ENCODE assay signal across 1 cellular context in the genomic region with DNA sequence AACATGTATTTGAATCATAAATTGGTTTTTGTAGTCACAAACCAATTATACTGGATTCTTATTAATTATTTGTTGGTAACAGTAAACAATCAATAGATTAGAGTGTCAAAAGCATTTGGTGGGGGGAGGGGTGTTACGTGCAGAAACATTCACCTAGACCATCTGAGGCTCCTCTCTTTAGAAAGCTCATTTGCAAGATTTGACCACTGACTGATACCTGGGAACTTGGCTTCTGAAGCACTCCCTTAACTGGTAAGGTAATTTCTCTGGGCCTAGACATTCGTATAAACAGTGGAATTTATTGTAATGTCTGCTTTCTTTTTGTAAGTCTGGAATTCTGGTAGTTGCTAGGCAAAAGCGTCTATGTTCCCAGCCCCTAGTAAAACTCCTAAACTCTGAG.
TF ChIP-seq lines count a peak whose summit lies in the region.

No MANE protein-coding gene starts in this region.

TF ChIP-seq in GM23338, 12 proteins besides CTCF, POLR2A, EP300 and RAD21 (continued from another document):
- TF ChIP-seq, protein P1, sequence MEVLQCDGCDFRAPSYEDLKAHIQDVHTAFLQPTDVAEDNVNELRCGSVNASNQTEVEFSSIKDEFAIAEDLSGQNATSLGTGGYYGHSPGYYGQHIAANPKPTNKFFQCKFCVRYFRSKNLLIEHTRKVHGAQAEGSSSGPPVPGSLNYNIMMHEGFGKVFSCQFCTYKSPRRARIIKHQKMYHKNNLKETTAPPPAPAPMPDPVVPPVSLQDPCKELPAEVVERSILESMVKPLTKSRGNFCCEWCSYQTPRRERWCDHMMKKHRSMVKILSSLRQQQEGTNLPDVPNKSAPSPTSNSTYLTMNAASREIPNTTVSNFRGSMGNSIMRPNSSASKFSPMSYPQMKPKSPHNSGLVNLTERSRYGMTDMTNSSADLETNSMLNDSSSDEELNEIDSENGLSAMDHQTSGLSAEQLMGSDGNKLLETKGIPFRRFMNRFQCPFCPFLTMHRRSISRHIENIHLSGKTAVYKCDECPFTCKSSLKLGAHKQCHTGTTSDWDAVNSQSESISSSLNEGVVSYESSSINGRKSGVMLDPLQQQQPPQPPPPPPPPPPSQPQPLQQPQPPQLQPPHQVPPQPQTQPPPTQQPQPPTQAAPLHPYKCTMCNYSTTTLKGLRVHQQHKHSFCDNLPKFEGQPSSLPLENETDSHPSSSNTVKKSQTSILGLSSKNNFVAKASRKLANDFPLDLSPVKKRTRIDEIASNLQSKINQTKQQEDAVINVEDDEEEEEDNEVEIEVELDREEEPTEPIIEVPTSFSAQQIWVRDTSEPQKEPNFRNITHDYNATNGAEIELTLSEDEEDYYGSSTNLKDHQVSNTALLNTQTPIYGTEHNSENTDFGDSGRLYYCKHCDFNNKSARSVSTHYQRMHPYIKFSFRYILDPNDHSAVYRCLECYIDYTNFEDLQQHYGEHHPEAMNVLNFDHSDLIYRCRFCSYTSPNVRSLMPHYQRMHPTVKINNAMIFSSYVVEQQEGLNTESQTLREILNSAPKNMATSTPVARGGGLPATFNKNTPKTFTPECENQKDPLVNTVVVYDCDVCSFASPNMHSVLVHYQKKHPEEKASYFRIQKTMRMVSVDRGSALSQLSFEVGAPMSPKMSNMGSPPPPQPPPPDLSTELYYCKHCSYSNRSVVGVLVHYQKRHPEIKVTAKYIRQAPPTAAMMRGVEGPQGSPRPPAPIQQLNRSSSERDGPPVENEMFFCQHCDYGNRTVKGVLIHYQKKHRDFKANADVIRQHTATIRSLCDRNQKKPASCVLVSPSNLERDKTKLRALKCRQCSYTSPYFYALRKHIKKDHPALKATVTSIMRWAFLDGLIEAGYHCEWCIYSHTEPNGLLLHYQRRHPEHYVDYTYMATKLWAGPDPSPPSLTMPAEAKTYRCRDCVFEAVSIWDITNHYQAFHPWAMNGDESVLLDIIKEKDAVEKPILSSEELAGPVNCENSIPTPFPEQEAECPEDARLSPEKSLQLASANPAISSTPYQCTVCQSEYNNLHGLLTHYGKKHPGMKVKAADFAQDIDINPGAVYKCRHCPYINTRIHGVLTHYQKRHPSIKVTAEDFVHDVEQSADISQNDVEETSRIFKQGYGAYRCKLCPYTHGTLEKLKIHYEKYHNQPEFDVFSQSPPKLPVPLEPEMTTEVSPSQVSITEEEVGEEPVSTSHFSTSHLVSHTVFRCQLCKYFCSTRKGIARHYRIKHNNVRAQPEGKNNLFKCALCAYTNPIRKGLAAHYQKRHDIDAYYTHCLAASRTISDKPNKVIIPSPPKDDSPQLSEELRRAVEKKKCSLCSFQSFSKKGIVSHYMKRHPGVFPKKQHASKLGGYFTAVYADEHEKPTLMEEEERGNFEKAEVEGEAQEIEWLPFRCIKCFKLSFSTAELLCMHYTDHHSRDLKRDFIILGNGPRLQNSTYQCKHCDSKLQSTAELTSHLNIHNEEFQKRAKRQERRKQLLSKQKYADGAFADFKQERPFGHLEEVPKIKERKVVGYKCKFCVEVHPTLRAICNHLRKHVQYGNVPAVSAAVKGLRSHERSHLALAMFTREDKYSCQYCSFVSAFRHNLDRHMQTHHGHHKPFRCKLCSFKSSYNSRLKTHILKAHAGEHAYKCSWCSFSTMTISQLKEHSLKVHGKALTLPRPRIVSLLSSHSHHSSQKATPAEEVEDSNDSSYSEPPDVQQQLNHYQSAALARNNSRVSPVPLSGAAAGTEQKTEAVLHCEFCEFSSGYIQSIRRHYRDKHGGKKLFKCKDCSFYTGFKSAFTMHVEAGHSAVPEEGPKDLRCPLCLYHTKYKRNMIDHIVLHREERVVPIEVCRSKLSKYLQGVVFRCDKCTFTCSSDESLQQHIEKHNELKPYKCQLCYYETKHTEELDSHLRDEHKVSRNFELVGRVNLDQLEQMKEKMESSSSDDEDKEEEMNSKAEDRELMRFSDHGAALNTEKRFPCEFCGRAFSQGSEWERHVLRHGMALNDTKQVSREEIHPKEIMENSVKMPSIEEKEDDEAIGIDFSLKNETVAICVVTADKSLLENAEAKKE (CRISPR knock-in tag; IDR thresholded peaks at IDR 0.05), result no peak
- TF ChIP-seq, protein P2, sequence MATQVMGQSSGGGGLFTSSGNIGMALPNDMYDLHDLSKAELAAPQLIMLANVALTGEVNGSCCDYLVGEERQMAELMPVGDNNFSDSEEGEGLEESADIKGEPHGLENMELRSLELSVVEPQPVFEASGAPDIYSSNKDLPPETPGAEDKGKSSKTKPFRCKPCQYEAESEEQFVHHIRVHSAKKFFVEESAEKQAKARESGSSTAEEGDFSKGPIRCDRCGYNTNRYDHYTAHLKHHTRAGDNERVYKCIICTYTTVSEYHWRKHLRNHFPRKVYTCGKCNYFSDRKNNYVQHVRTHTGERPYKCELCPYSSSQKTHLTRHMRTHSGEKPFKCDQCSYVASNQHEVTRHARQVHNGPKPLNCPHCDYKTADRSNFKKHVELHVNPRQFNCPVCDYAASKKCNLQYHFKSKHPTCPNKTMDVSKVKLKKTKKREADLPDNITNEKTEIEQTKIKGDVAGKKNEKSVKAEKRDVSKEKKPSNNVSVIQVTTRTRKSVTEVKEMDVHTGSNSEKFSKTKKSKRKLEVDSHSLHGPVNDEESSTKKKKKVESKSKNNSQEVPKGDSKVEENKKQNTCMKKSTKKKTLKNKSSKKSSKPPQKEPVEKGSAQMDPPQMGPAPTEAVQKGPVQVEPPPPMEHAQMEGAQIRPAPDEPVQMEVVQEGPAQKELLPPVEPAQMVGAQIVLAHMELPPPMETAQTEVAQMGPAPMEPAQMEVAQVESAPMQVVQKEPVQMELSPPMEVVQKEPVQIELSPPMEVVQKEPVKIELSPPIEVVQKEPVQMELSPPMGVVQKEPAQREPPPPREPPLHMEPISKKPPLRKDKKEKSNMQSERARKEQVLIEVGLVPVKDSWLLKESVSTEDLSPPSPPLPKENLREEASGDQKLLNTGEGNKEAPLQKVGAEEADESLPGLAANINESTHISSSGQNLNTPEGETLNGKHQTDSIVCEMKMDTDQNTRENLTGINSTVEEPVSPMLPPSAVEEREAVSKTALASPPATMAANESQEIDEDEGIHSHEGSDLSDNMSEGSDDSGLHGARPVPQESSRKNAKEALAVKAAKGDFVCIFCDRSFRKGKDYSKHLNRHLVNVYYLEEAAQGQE (IDR thresholded peaks at IDR 0.05; ENCODE audit: unreplicated experiment), result no peak
- TF ChIP-seq, protein P3, sequence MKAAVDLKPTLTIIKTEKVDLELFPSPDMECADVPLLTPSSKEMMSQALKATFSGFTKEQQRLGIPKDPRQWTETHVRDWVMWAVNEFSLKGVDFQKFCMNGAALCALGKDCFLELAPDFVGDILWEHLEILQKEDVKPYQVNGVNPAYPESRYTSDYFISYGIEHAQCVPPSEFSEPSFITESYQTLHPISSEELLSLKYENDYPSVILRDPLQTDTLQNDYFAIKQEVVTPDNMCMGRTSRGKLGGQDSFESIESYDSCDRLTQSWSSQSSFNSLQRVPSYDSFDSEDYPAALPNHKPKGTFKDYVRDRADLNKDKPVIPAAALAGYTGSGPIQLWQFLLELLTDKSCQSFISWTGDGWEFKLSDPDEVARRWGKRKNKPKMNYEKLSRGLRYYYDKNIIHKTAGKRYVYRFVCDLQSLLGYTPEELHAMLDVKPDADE (IDR thresholded peaks at IDR 0.05), result no peak
- TF ChIP-seq NANOG (IDR thresholded peaks at IDR 0.05; ENCODE audit: borderline replicate concordance) (no peak), STAT1 (IDR thresholded peaks at IDR 0.05; ENCODE audit: unreplicated experiment) (no peak), CREB1 (CRISPR knock-in tag; IDR thresholded peaks at IDR 0.05; ENCODE audit: low read depth) (no peak), ZNF114 (CRISPR knock-in tag; IDR thresholded peaks at IDR 0.05) (no peak), EZH2 (IDR thresholded peaks at IDR 0.05; ENCODE audit: low read depth, unreplicated experiment) (no peak), JUNB (IDR thresholded peaks at IDR 0.05; ENCODE audit: unreplicated experiment) (no peak)
